2 cellular contexts compared by ENCODE assay signal in genomic region chr19:45879055-45879454, GRCh38.
TF ChIP-seq lines count a peak whose summit lies in the region.

No MANE protein-coding gene starts in this region.

TF ChIP-seq in SK-N-SH, 30 proteins besides CTCF, POLR2A, EP300 and RAD21 (continued from another document):
- TF ChIP-seq IRF3 (IDR thresholded peaks at IDR 0.05; ENCODE audit: low read depth, low read length): no peak

TF ChIP-seq in SK-N-SH treated with all-trans-retinoic acid at 6 μM for 48 hours, 23 proteins besides CTCF, POLR2A, EP300 and RAD21 (continued from another document):
- no peak for TF ChIP-seq TSHZ2 (CRISPR knock-in tag; IDR thresholded peaks at IDR 0.05)
- TF ChIP-seq ZNF70 (CRISPR knock-in tag; IDR thresholded peaks at IDR 0.05): no peak
- no peak for TF ChIP-seq PATZ1 (CRISPR knock-in tag; IDR thresholded peaks at IDR 0.05; ENCODE audit: borderline replicate concordance)
- TF ChIP-seq ZC3H10 (CRISPR knock-in tag; IDR thresholded peaks at IDR 0.05): no peak
- no peak for TF ChIP-seq POU6F1 (CRISPR knock-in tag; IDR thresholded peaks at IDR 0.05; ENCODE audit: borderline replicate concordance, low read depth)
- no peak for TF ChIP-seq CSRNP3 (CRISPR knock-in tag; IDR thresholded peaks at IDR 0.05)
- TF ChIP-seq RARB (CRISPR knock-in tag; IDR thresholded peaks at IDR 0.05): no peak
- TF ChIP-seq ZNF8 (CRISPR knock-in tag; IDR thresholded peaks at IDR 0.05): no peak
- no peak for TF ChIP-seq ISL1 (CRISPR knock-in tag; IDR thresholded peaks at IDR 0.05)
- no peak for TF ChIP-seq TCF4 (CRISPR knock-in tag; IDR thresholded peaks at IDR 0.05; ENCODE audit: borderline replicate concordance)
